12 cellular contexts compared by ENCODE assay signal in the genomic region with DNA sequence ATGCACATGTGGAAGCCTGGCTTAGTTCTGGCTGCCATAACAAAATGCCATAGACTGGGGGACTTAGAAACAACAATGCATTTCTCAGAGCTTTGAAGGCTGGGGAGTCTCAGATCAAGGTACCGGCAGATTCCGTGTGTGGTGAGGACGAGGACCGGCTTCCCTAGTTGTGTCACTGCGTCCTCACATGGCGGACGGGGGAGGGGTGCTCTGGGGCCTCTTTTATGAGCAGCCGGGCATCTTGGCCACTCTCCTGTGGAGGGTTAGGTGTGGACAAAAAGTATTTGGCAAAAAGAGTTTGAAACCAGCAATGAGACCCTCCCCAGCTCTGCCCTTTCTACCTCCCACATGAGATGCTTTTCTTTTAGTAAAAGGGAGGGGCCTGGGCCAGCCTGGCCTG.
"Had no signal": no experiment of that assay in that cellular context is flagged by ENCODE, and none has a peak within 500 bp of the region (broad histone marks: within the 10 kb centered on the region; RNA-seq: fewer than 3 reads in every experiment).

No MANE protein-coding gene starts in this region.

- H3K27ac ChIP-seq: foreskin keratinocyte, parathyroid adenoma, psoas muscle, testis, tibial nerve had no signal

- H3K36me3 ChIP-seq: tibial nerve had no signal

- H3K4me1 ChIP-seq: foreskin keratinocyte, parathyroid adenoma, psoas muscle had no signal

- H3K9me3 ChIP-seq: psoas muscle, testis, tibial nerve had no signal

- H3K27me3 ChIP-seq: testis had no signal

- H3K27ac Mint-ChIP-seq: dendritic cell treated with granulocyte-macrophage colony-stimulating factor and Interleukin-4, amounts not matched to agents 40 ng/mL and 50 ng/mL, for 4 days; immature natural killer cell; naive B cell; stimulated activated naive B cell treated with anti-CD40 and anti-IgM and Interleukin-4, amounts not matched to agents 10 μg/mL and 1 μg/mL and 100 μg/mL, for 72 hours; stimulated activated naive CD8-positive, alpha-beta T cell treated with anti-CD3 and anti-CD28 coated beads, Interleukin-15, amount 100 ng/mL, for 72 hours had no signal

- H3K36me3 Mint-ChIP-seq: immature natural killer cell; naive B cell; stimulated activated naive B cell treated with anti-CD40 and anti-IgM and Interleukin-4, amounts not matched to agents 10 μg/mL and 1 μg/mL and 100 μg/mL, for 72 hours had no signal

- H3K4me3 Mint-ChIP-seq: dendritic cell treated with granulocyte-macrophage colony-stimulating factor and Interleukin-4, amounts not matched to agents 40 ng/mL and 50 ng/mL, for 4 days; effector memory CD8-positive, alpha-beta T cell; stimulated activated naive B cell treated with anti-CD40 and anti-IgM and Interleukin-4, amounts not matched to agents 10 μg/mL and 1 μg/mL and 100 μg/mL, for 72 hours; stimulated activated naive CD8-positive, alpha-beta T cell treated with anti-CD3 and anti-CD28 coated beads, Interleukin-15, amount 100 ng/mL, for 72 hours had no signal

- H3K9me3 Mint-ChIP-seq: dendritic cell treated with granulocyte-macrophage colony-stimulating factor and Interleukin-4, amounts not matched to agents 40 ng/mL and 50 ng/mL, for 4 days; effector memory CD8-positive, alpha-beta T cell; immature natural killer cell; naive B cell; nephron; stimulated activated naive B cell treated with anti-CD40 and anti-IgM and Interleukin-4, amounts not matched to agents 10 μg/mL and 1 μg/mL and 100 μg/mL, for 72 hours; stimulated activated naive CD8-positive, alpha-beta T cell treated with anti-CD3 and anti-CD28 coated beads, Interleukin-15, amount 100 ng/mL, for 72 hours had no signal

- H3K4me3 ChIP-seq: psoas muscle, testis, tibial nerve had no signal
